In the genomic region with DNA sequence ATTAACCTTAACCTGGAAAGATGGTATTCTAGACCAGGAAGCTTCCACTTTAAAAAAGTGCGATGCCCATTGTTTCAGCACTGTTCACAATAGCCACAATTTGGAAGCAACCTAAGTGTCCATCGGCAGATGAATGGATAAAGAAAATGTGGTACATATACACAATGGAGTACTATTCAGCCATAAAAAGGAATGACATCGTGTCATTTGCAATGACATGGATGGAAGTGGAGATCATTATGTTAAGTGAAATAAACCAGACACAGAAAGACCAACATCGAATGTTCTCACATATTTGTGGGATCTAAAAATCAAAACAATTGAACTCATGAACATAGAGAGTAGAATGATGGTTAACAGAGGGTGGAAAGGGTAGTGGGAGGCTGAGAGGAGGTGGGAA, we compare ENCODE assay signal across 33 cellular contexts.
"Had no signal": no experiment of that assay in that cellular context is flagged by ENCODE, and none has a peak within 500 bp of the region (broad histone marks: within the 10 kb centered on the region; RNA-seq: fewer than 3 reads in every experiment).

No MANE protein-coding gene starts in this region.

- DNase-seq: activated B cell treated with CpG ODN at 0.5 μM for 24 hours; activated CD4-positive, alpha-beta memory T cell treated with anti-CD3 and anti-CD28 coated beads for 36 hours; activated CD4-positive, alpha-beta T cell treated with anti-CD3 and anti-CD28 coated beads for 4 hours; activated CD4-positive, alpha-beta T cell treated with anti-CD3 and anti-CD28 coated beads, Interleukin-2, amount 10 ng/mL, durations not matched to agents 24 days and 14 days; activated CD4-positive, alpha-beta T cell treated with anti-CD3 and anti-CD28 coated beads, Interleukin-2, amount 50 U/mL, for 1 hour; activated CD4-positive, alpha-beta T cell treated with anti-CD3 and anti-CD28 coated beads, Interleukin-2, amount 50 U/mL, for 4 hours; activated CD4-positive, CD25-positive, alpha-beta regulatory T cell treated with anti-CD3 and anti-CD28 coated beads, Interleukin-2, amount 50 U/mL, for 72 hours; activated CD8-positive, alpha-beta memory T cell treated with anti-CD3 and anti-CD28 coated beads, Interleukin-2, amount 50 U/mL, for 4 hours; activated CD8-positive, alpha-beta T cell treated with anti-CD3 and anti-CD28 coated beads for 36 hours; activated effector memory CD4-positive, alpha-beta T cell treated with anti-CD3 and anti-CD28 coated beads, Interleukin-2, amount 50 U/mL, for 16 hours; activated gamma-delta T cell treated with Interleukin-2 at 50 U/mL for 16 hours; activated naive CD4-positive, alpha-beta T cell; activated naive CD4-positive, alpha-beta T cell treated with anti-CD3 and anti-CD28 coated beads for 36 hours; activated naive CD8-positive, alpha-beta T cell treated with anti-CD3 and anti-CD28 coated beads for 36 hours; activated T-cell treated with anti-CD3 and anti-CD28 coated beads for 4 hours; activated T-cell treated with anti-CD3 and anti-CD28 coated beads, Interleukin-2, amount 50 U/mL, for 1 hour; activated T-cell treated with anti-CD3 and anti-CD28 coated beads, Interleukin-2, amount 50 U/mL, for 4 hours; activated T-cell treated with anti-CD3 and anti-CD28 coated beads, Interleukin-2, amount 50 U/mL, for 72 hours; adrenal gland; amniotic stem cell; aorta; body of pancreas; brain microvascular endothelial cell; central memory CD4-positive, alpha-beta T cell; T-helper 2 cell; T-helper 9 cell had no signal

- H3K27ac Mint-ChIP-seq: activated B cell treated with CpG ODN at 0.5 μM for 24 hours; activated CD4-positive, alpha-beta memory T cell treated with anti-CD3 and anti-CD28 coated beads for 36 hours; activated CD4-positive, alpha-beta T cell treated with anti-CD3 and anti-CD28 coated beads, Interleukin-2, amount 10 ng/mL, durations not matched to agents 24 days and 14 days; activated CD8-positive, alpha-beta T cell treated with anti-CD3 and anti-CD28 coated beads for 36 hours; activated naive CD4-positive, alpha-beta T cell treated with anti-CD3 and anti-CD28 coated beads for 36 hours; activated naive CD4-positive, alpha-beta T cell treated with anti-CD3 and anti-CD28 coated beads, Interleukin-2, amount 50 U/mL, for 72 hours; activated naive CD8-positive, alpha-beta T cell treated with anti-CD3 and anti-CD28 coated beads for 36 hours; activated T-cell treated with anti-CD3 and anti-CD28 coated beads, Interleukin-2, amount 50 U/mL, for 72 hours; activated T-helper 1 cell treated with anti-CD3 and anti-CD28 coated beads, Interleukin-12 subunit alpha, Interleukin-12 subunit beta, Interleukin-2, Interleukin-4 antibody, amounts not matched to agents 30 ng/mL and 10 ng/mL and 1 ng/mL, durations not matched to agents 14 hours and 24 hours and 36 hours; activated T-helper 17 cell treated with anti-CD3 and anti-CD28 coated beads, Interleukin-2, amount 50 U/mL, for 72 hours; T-helper 1 cell treated with Interleukin-12 subunit alpha and Interleukin-12 subunit beta and Interleukin-4 antibody, amounts not matched to agents 30 μg/mL and 1 μg/mL, for 36 hours; T-helper 2 cell treated with Interferon-gamma antibody and Interleukin-4, amounts not matched to agents 5 μg/mL and 100 μg/mL, for 36 hours had no signal

- H3K4me1 Mint-ChIP-seq: activated B cell treated with CpG ODN at 0.5 μM for 24 hours; activated CD4-positive, alpha-beta T cell treated with anti-CD3 and anti-CD28 coated beads, Interleukin-2, amount 10 ng/mL, durations not matched to agents 24 days and 14 days; activated naive CD8-positive, alpha-beta T cell treated with anti-CD3 and anti-CD28 coated beads for 36 hours; activated T-helper 17 cell treated with anti-CD3 and anti-CD28 coated beads, Interleukin-2, amount 50 U/mL, for 72 hours had no signal

- H3K27ac ChIP-seq: adrenal gland, body of pancreas, brain microvascular endothelial cell, breast epithelium, VCaP had no signal

- H3K4me1 ChIP-seq: adrenal gland, body of pancreas, breast epithelium had no signal

- H3K9me3 ChIP-seq: adrenal gland, body of pancreas, breast epithelium had no signal

- H3K36me3 ChIP-seq: adrenal gland, brain microvascular endothelial cell, breast epithelium had no signal

- H3K9me3 Mint-ChIP-seq: activated CD4-positive, alpha-beta memory T cell treated with anti-CD3 and anti-CD28 coated beads for 36 hours; activated CD4-positive, alpha-beta T cell treated with anti-CD3 and anti-CD28 coated beads, Interleukin-2, amount 10 ng/mL, durations not matched to agents 24 days and 14 days; activated CD8-positive, alpha-beta T cell treated with anti-CD3 and anti-CD28 coated beads for 36 hours; activated naive CD8-positive, alpha-beta T cell treated with anti-CD3 and anti-CD28 coated beads for 36 hours; activated T-cell treated with anti-CD3 and anti-CD28 coated beads, Interleukin-2, amount 50 U/mL, for 4 hours; T-helper 1 cell treated with Interleukin-12 subunit alpha and Interleukin-12 subunit beta and Interleukin-4 antibody, amounts not matched to agents 30 μg/mL and 1 μg/mL, for 36 hours; T-helper 2 cell treated with Interferon-gamma antibody and Interleukin-4, amounts not matched to agents 5 μg/mL and 100 μg/mL, for 36 hours had no signal

- H3K4me3 Mint-ChIP-seq: activated B cell treated with CpG ODN at 0.5 μM for 24 hours; activated CD4-positive, alpha-beta memory T cell treated with anti-CD3 and anti-CD28 coated beads for 36 hours; activated CD4-positive, alpha-beta T cell treated with anti-CD3 and anti-CD28 coated beads, Interleukin-2, amount 10 ng/mL, durations not matched to agents 24 days and 14 days; activated CD8-positive, alpha-beta T cell treated with anti-CD3 and anti-CD28 coated beads for 36 hours; activated naive CD4-positive, alpha-beta T cell treated with anti-CD3 and anti-CD28 coated beads for 36 hours; activated naive CD8-positive, alpha-beta T cell treated with anti-CD3 and anti-CD28 coated beads for 36 hours; activated T-cell treated with anti-CD3 and anti-CD28 coated beads, Interleukin-2, amount 50 U/mL, for 4 hours; activated T-cell treated with anti-CD3 and anti-CD28 coated beads, Interleukin-2, amount 50 U/mL, for 72 hours; activated T-helper 1 cell treated with anti-CD3 and anti-CD28 coated beads, Interleukin-12 subunit alpha, Interleukin-12 subunit beta, Interleukin-2, Interleukin-4 antibody, amounts not matched to agents 30 ng/mL and 10 ng/mL and 1 ng/mL, durations not matched to agents 14 hours and 24 hours and 36 hours; activated T-helper 17 cell treated with anti-CD3 and anti-CD28 coated beads, Interleukin-2, amount 50 U/mL, for 72 hours; T-helper 1 cell treated with Interleukin-12 subunit alpha and Interleukin-12 subunit beta and Interleukin-4 antibody, amounts not matched to agents 30 μg/mL and 1 μg/mL, for 36 hours; T-helper 2 cell treated with Interferon-gamma antibody and Interleukin-4, amounts not matched to agents 5 μg/mL and 100 μg/mL, for 36 hours had no signal

- H3K36me3 Mint-ChIP-seq: activated CD4-positive, alpha-beta memory T cell treated with anti-CD3 and anti-CD28 coated beads for 36 hours; activated naive CD8-positive, alpha-beta T cell treated with anti-CD3 and anti-CD28 coated beads for 36 hours had no signal

- H3K4me3 ChIP-seq: adrenal gland, body of pancreas, breast epithelium had no signal
